10 cellular contexts compared by ENCODE assay signal in the genomic region with DNA sequence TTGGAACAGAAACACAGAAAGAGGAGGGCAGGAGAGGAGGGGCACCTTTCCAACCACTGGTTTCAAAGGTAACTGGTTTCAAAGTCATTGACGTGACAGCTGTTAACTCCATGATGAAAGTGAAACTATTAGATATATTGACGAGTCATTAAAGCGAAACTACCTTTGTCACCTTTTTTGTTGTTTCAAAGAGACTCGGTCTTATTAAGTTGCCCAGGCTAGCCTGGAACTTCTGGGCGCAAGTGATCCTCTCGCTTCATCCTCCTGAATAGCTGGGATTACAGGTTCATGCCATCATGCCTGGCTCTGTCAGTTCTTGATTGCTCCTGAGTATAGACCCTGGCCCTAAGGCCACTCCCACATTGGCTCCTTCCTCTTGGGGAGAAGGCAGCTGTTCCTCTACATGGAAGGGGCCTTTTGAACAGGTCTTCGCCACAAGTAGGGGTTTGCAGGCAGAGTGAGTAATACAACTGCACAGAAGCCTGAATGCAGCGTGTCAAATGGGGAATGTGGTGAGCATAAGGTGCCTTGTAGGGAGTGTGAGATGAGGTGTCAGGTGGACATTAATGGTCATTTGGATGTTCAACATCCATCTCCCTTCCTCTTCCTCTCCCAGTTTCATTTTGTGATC. TPM values are rescaled to one million over a fixed set of nuclear protein-coding genes. Genes with fewer than 3 reads are reported as not detected.
A peak's percentile ranks its signal among the peaks of the same experiment; 100 is the strongest.
DNase-seq lines count a peak whose midpoint lies in the region; ATAC-seq and TF ChIP-seq lines count a peak whose summit lies in the region.
"Had no signal": no experiment of that assay in that cellular context is flagged by ENCODE, and none has a peak within 500 bp of the region (broad histone marks: within the 10 kb centered on the region; RNA-seq: fewer than 3 reads in every experiment).

No MANE protein-coding gene starts in this region.

- no peaks in the 10 kb centered on the region for H3K9me3 ChIP-seq in osteoblast (ENCODE audit: low read depth, low read length)
- H3K9me3 ChIP-seq: A549 had no signal

- intact Hi-C loops in activated CD4-positive, alpha-beta T cell treated with anti-CD3 and anti-CD28 coated beads for 36 hours (cut with DNase I, micrococcal nuclease): no loop called here

- TF ChIP-seq CTCF in osteoblast (IDR thresholded peaks at IDR 0.05; ENCODE audit: extremely low read depth, low read depth, low read length): no peak

- no peaks in the 10 kb centered on the region for H3K4me1 ChIP-seq in osteoblast (ENCODE audit: insufficient read depth, low read length)
- H3K4me1 ChIP-seq: A549 had no signal

- no peaks in the 10 kb centered on the region for H4K20me1 ChIP-seq in osteoblast (ENCODE audit: insufficient read depth, low read length)

- no peaks in the 10 kb centered on the region for H3K36me3 ChIP-seq in osteoblast (ENCODE audit: insufficient read depth, low read length)

- no peaks in the 10 kb centered on the region for H3K27me3 Mint-ChIP-seq in activated CD4-positive, alpha-beta T cell treated with anti-CD3 and anti-CD28 coated beads for 36 hours
- H3K27me3 Mint-ChIP-seq in IgD-negative memory B cell: peaks cover 4% of the 10 kb centered on the region

- no peaks in the 10 kb centered on the region for H3K79me2 ChIP-seq in osteoblast (ENCODE audit: insufficient read depth, low read length)

- DNase-seq in activated CD4-positive, alpha-beta T cell treated with anti-CD3 and anti-CD28 coated beads for 36 hours: peak; percentile 33
- DNase-seq in activated CD4-positive, alpha-beta T cell treated with anti-CD3 and anti-CD28 coated beads, Interleukin-2, amount 50 U/mL, for 4 hours: no peak
- peak; percentile 23 for DNase-seq in osteoblast (ENCODE audit: insufficient read length, low spot score, missing footprints)
- DNase-seq in GOT3 (lab: John Stamatoyannopoulos, UW): no peak
- no peak for DNase-seq in activated gamma-delta T cell (lab: John Stamatoyannopoulos, UW)
- DNase-seq: NCI-H1436 treated with DMSO at 0.1 percent for 48 hours had no signal

- H3K4me3 Mint-ChIP-seq in activated CD4-positive, alpha-beta T cell treated with anti-CD3 and anti-CD28 coated beads for 36 hours: no peak overlapping the region
- peak overlapping the region in 2 of 4 donors; percentile 14 to 56 for H3K4me3 Mint-ChIP-seq in IgD-negative memory B cell

- H3K9me3 Mint-ChIP-seq in activated CD4-positive, alpha-beta T cell treated with anti-CD3 and anti-CD28 coated beads for 36 hours (ENCODE audit: low read depth): no peaks in the 10 kb centered on the region
- no peaks in the 10 kb centered on the region for H3K9me3 Mint-ChIP-seq in IgD-negative memory B cell

- peaks cover 36% of the 10 kb centered on the region for H3K4me1 Mint-ChIP-seq in activated CD4-positive, alpha-beta T cell treated with anti-CD3 and anti-CD28 coated beads for 36 hours
- peaks cover 6 to 12% (median 11%) of the 10 kb centered on the region in 3 donors for H3K4me1 Mint-ChIP-seq in IgD-negative memory B cell

- POLR2A ChIA-PET in activated CD4-positive, alpha-beta T cell treated with anti-CD3 and anti-CD28 coated beads for 36 hours (lab: Charles Lee): interaction anchor here (0.5 to 1.3 kb wide), 2 partner anchors 19 to 33 kb away, joined by 3 read pairs; no protein-coding TSS in a partner anchor

- peak overlapping the region; percentile 55 for H3K27ac Mint-ChIP-seq in activated CD4-positive, alpha-beta T cell treated with anti-CD3 and anti-CD28 coated beads for 36 hours
- H3K27ac Mint-ChIP-seq in IgD-negative memory B cell: peak overlapping the region; percentile 36 to 85 (median 73)

- H3K27me3 ChIP-seq in osteoblast (ENCODE audit: insufficient read depth, low read length): peaks cover 21% of the 10 kb centered on the region

- peak; percentile 80 for ATAC-seq in activated CD4-positive, alpha-beta T cell treated with anti-CD3 and anti-CD28 coated beads for 36 hours
- ATAC-seq in GM21619 (IDR thresholded peaks at IDR 0.05; ENCODE audit: unreplicated experiment) (peak; percentile 63), HG03457 (IDR thresholded peaks at IDR 0.05; ENCODE audit: unreplicated experiment) (no peak)
- ATAC-seq: A549 had no signal

- no peak overlapping the region for H3K27ac ChIP-seq in osteoblast (ENCODE audit: low read depth, low read length)
- H3K27ac ChIP-seq: A549 had no signal

- no peak overlapping the region for H2AFZ ChIP-seq in osteoblast (ENCODE audit: low read length)

- no peaks in the 10 kb centered on the region for H3K36me3 Mint-ChIP-seq in activated CD4-positive, alpha-beta T cell treated with anti-CD3 and anti-CD28 coated beads for 36 hours (ENCODE audit: low read depth)
- H3K36me3 Mint-ChIP-seq in IgD-negative memory B cell: no peaks in the 10 kb centered on the region

- no peak overlapping the region for H3K4me2 ChIP-seq in osteoblast (ENCODE audit: insufficient read depth, low read length)
- H3K4me2 ChIP-seq: A549 had no signal

- no peak overlapping the region for H3K4me3 ChIP-seq in osteoblast (ENCODE audit: insufficient read depth, low read length)
- H3K4me3 ChIP-seq: A549 had no signal

- CTCF ChIA-PET in activated CD4-positive, alpha-beta T cell treated with anti-CD3 and anti-CD28 coated beads for 36 hours (lab: Charles Lee): interaction anchor here (0.9 to 7.3 kb wide), 3 partner anchors 9 to 30 kb away, joined by 3 to 55 read pairs (median 21); no protein-coding TSS in a partner anchor

RNA-seq across cellular contexts. Expression of gene F12, which starts 3.4 kb away (rescaled TPM):
- 1 to 10 TPM; 3.4 to 4.9 TPM for total RNA-seq in activated CD4-positive, alpha-beta T cell treated with anti-CD3 and anti-CD28 coated beads for 36 hours
- polyA plus RNA-seq in IgD-negative memory B cell: 0.78 TPM
- not detected in 2 replicates for total RNA-seq in osteoblast

RNA-seq across cellular contexts. Expression of gene PFN3, which starts 12.3 kb away (rescaled TPM):
- not detected for total RNA-seq in activated CD4-positive, alpha-beta T cell treated with anti-CD3 and anti-CD28 coated beads for 36 hours
- not detected for polyA plus RNA-seq in IgD-negative memory B cell
- not detected in 2 replicates for total RNA-seq in osteoblast
- polyA plus RNA-seq: A549 had no signal

RNA-seq across cellular contexts. Expression of gene GRK6, which starts 13.8 kb away (rescaled TPM):
- total RNA-seq in activated CD4-positive, alpha-beta T cell treated with anti-CD3 and anti-CD28 coated beads for 36 hours: 100 to 1,000 TPM; 110 to 141 TPM
- 107 TPM for polyA plus RNA-seq in IgD-negative memory B cell
- 18.3 and 19.2 TPM in 2 replicates for total RNA-seq in osteoblast

RNA-seq across cellular contexts. Expression of gene SLC34A1, which starts 28.5 kb away (rescaled TPM):
- total RNA-seq in activated CD4-positive, alpha-beta T cell treated with anti-CD3 and anti-CD28 coated beads for 36 hours: under 1 TPM in 1 of 2 experiments, not detected in 1; 0.14 TPM
- polyA plus RNA-seq in IgD-negative memory B cell: not detected
- not detected in 2 replicates for total RNA-seq in osteoblast

RNA-seq across cellular contexts. Expression of gene PRR7, which starts 33.9 kb away (rescaled TPM):
- 10 to 100 TPM; 12.3 to 13.0 TPM for total RNA-seq in activated CD4-positive, alpha-beta T cell treated with anti-CD3 and anti-CD28 coated beads for 36 hours
- 23.1 TPM for polyA plus RNA-seq in IgD-negative memory B cell
- total RNA-seq in osteoblast: 10.0 and 12.7 TPM in 2 replicates

Comparison
In these comparisons a context has a peak if more than half of its experiments do, and no peak if none do; other contexts are left out.
1. DNase-seq: peak in activated CD4-positive, alpha-beta T cell treated with anti-CD3 and anti-CD28 coated beads for 36 hours (single experiment) and osteoblast (single experiment); none in activated CD4-positive, alpha-beta T cell treated with anti-CD3 and anti-CD28 coated beads, Interleukin-2, amount 50 U/mL, for 4 hours (0 of 2), GOT3 (single experiment) and activated gamma-delta T cell (single experiment).